In the genomic region with DNA sequence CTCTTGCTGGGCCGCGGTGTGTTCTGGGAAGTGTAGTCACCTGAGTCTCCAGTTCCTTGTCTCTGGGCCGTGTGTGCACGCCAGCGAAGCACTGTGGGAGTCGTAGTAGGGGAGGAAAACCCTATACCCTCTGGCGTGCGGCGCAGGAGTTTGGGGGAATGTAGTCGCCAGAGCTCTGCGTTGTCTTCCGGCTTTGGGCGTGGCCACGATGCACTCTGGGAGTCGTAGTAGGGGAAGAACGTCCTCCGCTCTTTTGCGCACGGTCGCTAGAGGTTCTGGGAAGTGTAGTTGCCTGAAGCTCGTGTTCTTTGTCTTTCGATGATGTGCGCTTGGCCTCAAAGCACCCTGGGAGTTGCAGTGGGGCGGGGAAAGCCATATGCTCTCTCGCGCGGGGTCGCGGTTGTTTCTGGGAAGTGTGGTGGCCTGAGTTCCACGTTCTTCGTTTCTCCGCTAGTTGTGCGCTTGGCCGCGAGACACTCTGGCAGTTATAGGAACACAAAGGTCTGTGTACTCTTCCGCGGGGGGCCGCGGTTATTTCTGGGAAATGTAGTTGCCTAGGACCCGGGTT, we compare ENCODE assay signal across 8 cellular contexts. TPM values are rescaled to one million over a fixed set of nuclear protein-coding genes. Genes with fewer than 3 reads are reported as not detected.
DNase-seq lines count a peak whose midpoint lies in the region; ATAC-seq and TF ChIP-seq lines count a peak whose summit lies in the region.

No MANE protein-coding gene starts in this region.

- peak in 1 of 2 donors; percentile 25 for TF ChIP-seq POLR2A in thyroid gland (IDR thresholded peaks at IDR 0.05)

- peak overlapping the region; percentile 63 for H3K4me3 ChIP-seq in GM08714 (ENCODE audit: low read length)
- peak overlapping the region; percentile 67 to 91 (median 80) for H3K4me3 ChIP-seq in thyroid gland (replicated peaks in 1 of 3)

- H3K27me3 Mint-ChIP-seq in HFFc6 (ENCODE audit: insufficient read depth): no peaks in the 10 kb centered on the region
- no peaks in the 10 kb centered on the region for H3K27me3 Mint-ChIP-seq in activated naive CD8-positive, alpha-beta T cell treated with anti-CD3 and anti-CD28 coated beads, Interleukin-2, amount 10 ng/mL, durations not matched to agents 7 days and 5 days
- H3K27me3 Mint-ChIP-seq in osteocyte (ENCODE audit: unreplicated experiment): no peaks in the 10 kb centered on the region

- POLR2A ChIA-PET in activated naive CD8-positive, alpha-beta T cell treated with anti-CD3 and anti-CD28 coated beads, Interleukin-2, amount 10 ng/mL, durations not matched to agents 7 days and 5 days (lab: Charles Lee): interaction anchor here (0.6 to 2.6 kb wide), 6 partner anchors 22 to 251 kb away, joined by 3 to 29 read pairs (median 6); a partner anchor contains a TSS

- H3K27me3 ChIP-seq in thyroid gland: no peaks in the 10 kb centered on the region

- peaks cover 60% of the 10 kb centered on the region for H3K36me3 Mint-ChIP-seq in HFFc6 (ENCODE audit: low read depth)
- H3K36me3 Mint-ChIP-seq in activated naive CD8-positive, alpha-beta T cell treated with anti-CD3 and anti-CD28 coated beads, Interleukin-2, amount 10 ng/mL, durations not matched to agents 7 days and 5 days: peaks cover 38% of the 10 kb centered on the region
- H3K36me3 Mint-ChIP-seq in osteocyte (ENCODE audit: unreplicated experiment): peaks cover 44% of the 10 kb centered on the region

- ATAC-seq in SK-N-SH treated with all-trans-retinoic acid at 6 μM for 48 hours (peak; percentile 92), Right ventricle myocardium inferior (peak; percentile 96)
- peak; percentile 81 for ATAC-seq in activated naive CD8-positive, alpha-beta T cell treated with anti-CD3 and anti-CD28 coated beads, Interleukin-2, amount 10 ng/mL, durations not matched to agents 7 days and 5 days (ENCODE audit: low read depth)

- DNase-seq in HFFc6 (peak; percentile 97), NCI-H1092 (lab: John Stamatoyannopoulos, UW) (peak; percentile 99), Right ventricle myocardium inferior (ENCODE audit: missing footprints) (peak; percentile 99), osteocyte (ENCODE audit: extremely low spot score, unreplicated experiment) (peak; percentile 98), thyroid gland (peak; percentile 99)
- DNase-seq in activated naive CD8-positive, alpha-beta T cell treated with anti-CD3 and anti-CD28 coated beads, Interleukin-2, amount 10 ng/mL, durations not matched to agents 7 days and 5 days: peak; percentile 89

- peak overlapping the region; percentile 92 to 98 (median 98) for H3K27ac ChIP-seq in thyroid gland

- no peak for TF ChIP-seq CTCF in HFFc6 (IDR thresholded peaks at IDR 0.05)
- TF ChIP-seq CTCF in osteocyte (IDR thresholded peaks at IDR 0.05): no peak
- peak in 1 of 6 experiments; percentile 3 for TF ChIP-seq CTCF in thyroid gland (IDR thresholded peaks at IDR 0.05)

- 0 to 1% methylated on average over 25 to 35 of the region's 40 CpGs for WGBS in thyroid gland, 2 donors

- no peaks in the 10 kb centered on the region for H3K4me1 Mint-ChIP-seq in HFFc6 (ENCODE audit: low read depth)
- peaks cover 4% of the 10 kb centered on the region for H3K4me1 Mint-ChIP-seq in activated naive CD8-positive, alpha-beta T cell treated with anti-CD3 and anti-CD28 coated beads, Interleukin-2, amount 10 ng/mL, durations not matched to agents 7 days and 5 days
- H3K4me1 Mint-ChIP-seq in osteocyte (ENCODE audit: unreplicated experiment): peaks cover 2% of the 10 kb centered on the region

- peaks cover 12 to 17% of the 10 kb centered on the region in 2 donors for H3K4me1 ChIP-seq in thyroid gland

- no peaks in the 10 kb centered on the region for H3K9me3 ChIP-seq in thyroid gland

- intact Hi-C loops in Right ventricle myocardium inferior (cut with DNase I): loop anchor here (1.0 kb wide), 4 partner anchors 43 to 101 kb away; a partner anchor contains a TSS
- intact Hi-C loops in thyroid gland (cut with DNase I): no loop called here

- H3K36me3 ChIP-seq in thyroid gland: peaks cover 19 to 25% of the 10 kb centered on the region in 2 donors

- no peak overlapping the region for H3K4me3 Mint-ChIP-seq in HFFc6
- H3K4me3 Mint-ChIP-seq in activated naive CD8-positive, alpha-beta T cell treated with anti-CD3 and anti-CD28 coated beads, Interleukin-2, amount 10 ng/mL, durations not matched to agents 7 days and 5 days: no peak overlapping the region
- H3K4me3 Mint-ChIP-seq in osteocyte (ENCODE audit: unreplicated experiment): no peak overlapping the region

- H3K9me3 Mint-ChIP-seq in HFFc6 (peaks cover 34% of the 10 kb centered on the region), osteocyte (ENCODE audit: unreplicated experiment) (peaks cover 37% of the 10 kb centered on the region)
- H3K9me3 Mint-ChIP-seq in activated naive CD8-positive, alpha-beta T cell treated with anti-CD3 and anti-CD28 coated beads, Interleukin-2, amount 10 ng/mL, durations not matched to agents 7 days and 5 days: peaks cover 30% of the 10 kb centered on the region

- no peak overlapping the region for H3K27ac Mint-ChIP-seq in HFFc6
- no peak overlapping the region for H3K27ac Mint-ChIP-seq in activated naive CD8-positive, alpha-beta T cell treated with anti-CD3 and anti-CD28 coated beads, Interleukin-2, amount 10 ng/mL, durations not matched to agents 7 days and 5 days
- H3K27ac Mint-ChIP-seq in osteocyte (ENCODE audit: unreplicated experiment): no peak overlapping the region

TF ChIP-seq in SK-N-SH treated with all-trans-retinoic acid at 6 μM for 48 hours, 23 proteins besides CTCF, POLR2A, EP300 and RAD21:
- TF ChIP-seq, protein P1, sequence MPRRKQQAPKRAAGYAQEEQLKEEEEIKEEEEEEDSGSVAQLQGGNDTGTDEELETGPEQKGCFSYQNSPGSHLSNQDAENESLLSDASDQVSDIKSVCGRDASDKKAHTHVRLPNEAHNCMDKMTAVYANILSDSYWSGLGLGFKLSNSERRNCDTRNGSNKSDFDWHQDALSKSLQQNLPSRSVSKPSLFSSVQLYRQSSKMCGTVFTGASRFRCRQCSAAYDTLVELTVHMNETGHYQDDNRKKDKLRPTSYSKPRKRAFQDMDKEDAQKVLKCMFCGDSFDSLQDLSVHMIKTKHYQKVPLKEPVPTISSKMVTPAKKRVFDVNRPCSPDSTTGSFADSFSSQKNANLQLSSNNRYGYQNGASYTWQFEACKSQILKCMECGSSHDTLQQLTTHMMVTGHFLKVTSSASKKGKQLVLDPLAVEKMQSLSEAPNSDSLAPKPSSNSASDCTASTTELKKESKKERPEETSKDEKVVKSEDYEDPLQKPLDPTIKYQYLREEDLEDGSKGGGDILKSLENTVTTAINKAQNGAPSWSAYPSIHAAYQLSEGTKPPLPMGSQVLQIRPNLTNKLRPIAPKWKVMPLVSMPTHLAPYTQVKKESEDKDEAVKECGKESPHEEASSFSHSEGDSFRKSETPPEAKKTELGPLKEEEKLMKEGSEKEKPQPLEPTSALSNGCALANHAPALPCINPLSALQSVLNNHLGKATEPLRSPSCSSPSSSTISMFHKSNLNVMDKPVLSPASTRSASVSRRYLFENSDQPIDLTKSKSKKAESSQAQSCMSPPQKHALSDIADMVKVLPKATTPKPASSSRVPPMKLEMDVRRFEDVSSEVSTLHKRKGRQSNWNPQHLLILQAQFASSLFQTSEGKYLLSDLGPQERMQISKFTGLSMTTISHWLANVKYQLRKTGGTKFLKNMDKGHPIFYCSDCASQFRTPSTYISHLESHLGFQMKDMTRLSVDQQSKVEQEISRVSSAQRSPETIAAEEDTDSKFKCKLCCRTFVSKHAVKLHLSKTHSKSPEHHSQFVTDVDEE (CRISPR knock-in tag; IDR thresholded peaks at IDR 0.05): peak; percentile 36; the same call in 1 of the 2 replicates
- TF ChIP-seq SNAI2 (CRISPR knock-in tag; IDR thresholded peaks at IDR 0.05) (peak; percentile 71; the same call in 1 of the 2 replicates), ZC3H10 (CRISPR knock-in tag; IDR thresholded peaks at IDR 0.05) (no peak), TCF4 (CRISPR knock-in tag; IDR thresholded peaks at IDR 0.05; ENCODE audit: borderline replicate concordance) (no peak)
TF ChIP-seq in SK-N-SH treated with all-trans-retinoic acid at 6 μM for 48 hours: peak in this region for 2.

RNA-seq across cellular contexts. Expression of a gene that starts 0.6 kb away (rescaled TPM):
- 1 to 10 TPM; 7.7 to 9.5 (median 7.9) TPM for total RNA-seq in HFFc6 (2021; fragmentation: NEBNext Ultra II Directional; extraction: Animal tissue kit (Norgen Biotek cat#: 25700))
- total RNA-seq in activated naive CD8-positive, alpha-beta T cell treated with anti-CD3 and anti-CD28 coated beads, Interleukin-2, amount 10 ng/mL, durations not matched to agents 7 days and 5 days: 10 to 100 TPM; 18.2 to 19.8 TPM
- total RNA-seq in Right ventricle myocardium inferior (6.3 TPM), osteocyte (16.5 and 19.6 TPM in 2 replicates), thyroid gland (10 to 100 TPM; 20.7 to 38.1 (median 28.0) TPM)

RNA-seq across cellular contexts. Expression of a gene that starts 42.8 kb away (rescaled TPM):
- total RNA-seq in HFFc6 (2021; fragmentation: NEBNext Ultra II Directional; extraction: Animal tissue kit (Norgen Biotek cat#: 25700)): 10 to 100 TPM in 4 of 6 experiments, 1 to 10 TPM in 2; 9.2 to 13.0 (median 11.3) TPM
- total RNA-seq in activated naive CD8-positive, alpha-beta T cell treated with anti-CD3 and anti-CD28 coated beads, Interleukin-2, amount 10 ng/mL, durations not matched to agents 7 days and 5 days: 10 to 100 TPM; 36.2 to 40.8 TPM
- 15.1 TPM for total RNA-seq in Right ventricle myocardium inferior
- total RNA-seq in osteocyte: 43.5 and 44.8 TPM in 2 replicates
- total RNA-seq in thyroid gland: 10 to 100 TPM; 36.5 to 71.7 (median 42.0) TPM

RNA-seq across cellular contexts. Expression of a gene that starts 49.9 kb away (rescaled TPM):
- total RNA-seq in HFFc6 (2021; fragmentation: NEBNext Ultra II Directional; extraction: Animal tissue kit (Norgen Biotek cat#: 25700)): under 1 TPM; 0.59 to 0.70 (median 0.62) TPM
- total RNA-seq in activated naive CD8-positive, alpha-beta T cell treated with anti-CD3 and anti-CD28 coated beads, Interleukin-2, amount 10 ng/mL, durations not matched to agents 7 days and 5 days: 1 to 10 TPM; 3.9 to 4.0 TPM
- total RNA-seq in Right ventricle myocardium inferior (1.2 TPM), osteocyte (2.1 and 2.3 TPM in 2 replicates), thyroid gland (1 to 10 TPM; 4.6 to 7.0 (median 6.0) TPM)

RNA-seq across cellular contexts. Expression of a gene that starts 50.3 kb away (rescaled TPM):
- 1 to 10 TPM; 3.6 to 4.8 (median 4.1) TPM for total RNA-seq in HFFc6 (2021; fragmentation: NEBNext Ultra II Directional; extraction: Animal tissue kit (Norgen Biotek cat#: 25700))
- 10 to 100 TPM; 10.8 to 15.4 TPM for total RNA-seq in activated naive CD8-positive, alpha-beta T cell treated with anti-CD3 and anti-CD28 coated beads, Interleukin-2, amount 10 ng/mL, durations not matched to agents 7 days and 5 days
- total RNA-seq in Right ventricle myocardium inferior: 5.4 TPM
- 17.3 and 18.4 TPM in 2 replicates for total RNA-seq in osteocyte
- 10 to 100 TPM; 27.8 to 50.0 (median 37.6) TPM for total RNA-seq in thyroid gland

Comparison
In these comparisons a context has a peak if more than half of its experiments do, and no peak if none do; other contexts are left out.
1. Peak in every context shown above with its lines: DNase-seq, ATAC-seq, H3K4me3 ChIP-seq and H3K27ac ChIP-seq.